9 cellular contexts compared by ENCODE assay signal in the genomic region with DNA sequence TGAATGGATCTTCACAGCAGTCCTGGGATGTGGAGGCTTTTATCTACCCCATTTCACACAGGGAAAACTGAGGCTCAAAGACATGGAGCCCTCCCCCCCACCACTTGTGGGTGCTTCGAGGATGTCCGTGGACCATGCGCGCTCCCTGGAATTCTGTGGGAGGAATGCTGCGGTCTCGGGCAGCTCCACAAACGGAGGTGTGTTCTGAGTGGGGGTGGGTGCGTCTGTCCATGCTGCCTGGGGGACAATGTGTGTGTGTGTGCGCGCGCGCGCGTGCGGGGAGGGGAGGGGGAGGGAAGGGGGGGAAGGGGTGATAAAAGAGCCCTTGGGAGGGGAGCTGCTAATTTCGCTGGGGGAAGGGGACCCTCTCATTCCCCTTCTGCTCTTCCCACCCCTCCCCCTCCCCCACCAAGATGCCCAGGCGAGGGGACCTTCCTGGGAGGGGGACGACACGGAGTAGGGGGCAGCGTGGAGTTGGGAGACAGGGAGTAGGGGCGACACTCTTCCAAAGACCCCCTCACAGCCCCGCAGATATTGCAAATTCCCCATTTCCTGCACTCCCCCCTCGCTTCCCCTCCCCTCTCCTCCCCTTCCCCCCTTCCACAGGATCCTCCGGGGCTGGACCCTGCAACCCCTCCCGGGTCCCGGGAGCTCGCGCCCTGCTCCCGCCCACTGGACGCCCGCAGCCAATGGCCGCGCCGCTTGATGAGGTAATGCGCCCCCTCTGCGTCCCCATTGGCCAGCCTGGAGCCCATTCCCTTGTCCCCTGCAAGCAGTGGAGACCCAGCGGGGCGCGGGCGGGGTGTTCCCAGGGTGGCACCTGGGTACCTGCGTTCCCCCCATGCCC. TPM values are rescaled to one million over a fixed set of nuclear protein-coding genes. Genes with fewer than 3 reads are reported as not detected.
A peak's percentile ranks its signal among the peaks of the same experiment; 100 is the strongest.
DNase-seq lines count a peak whose midpoint lies in the region; ATAC-seq and TF ChIP-seq lines count a peak whose summit lies in the region.
"Had no signal": no experiment of that assay in that cellular context is flagged by ENCODE, and none has a peak within 500 bp of the region (broad histone marks: within the 10 kb centered on the region; RNA-seq: fewer than 3 reads in every experiment).

No MANE protein-coding gene starts in this region.

- WGBS in sigmoid colon, 2 donors = 7 to 16% methylated on average over 41 of the region's 41 CpGs

- POLR2A ChIA-PET in GM10248 (lab: Yijun Ruan, JAX) = no interaction called here

- H3K4me3 Mint-ChIP-seq in effector memory CD8-positive, alpha-beta T cell = no peak overlapping the region

- TF ChIP-seq CTCF in sigmoid colon (IDR thresholded peaks at IDR 0.05) (no peak), GM10248 (IDR thresholded peaks at IDR 0.05; ENCODE audit: control extremely low read depth, extremely low read depth, low read depth, missing control alignments) (no peak)

- no peak overlapping the region for H3K27ac Mint-ChIP-seq in effector memory CD8-positive, alpha-beta T cell

- H3K9me3 ChIP-seq in HUES48 (ENCODE audit: control insufficient read depth, insufficient read depth, low read length) (no peaks in the 10 kb centered on the region), sigmoid colon (no peaks in the 10 kb centered on the region)

- no peak for ATAC-seq in HG02759 (IDR thresholded peaks at IDR 0.05; ENCODE audit: unreplicated experiment)
- no peak for ATAC-seq in effector memory CD8-positive, alpha-beta T cell (replicated peaks)

- H3K4me1 ChIP-seq in HUES48 (ENCODE audit: control insufficient read depth, insufficient read depth, low read length) (no peaks in the 10 kb centered on the region), sigmoid colon (peaks cover 0 to 6% (median 0%) of the 10 kb centered on the region in 4 donors)

- CTCF ChIA-PET in GM10248 (lab: Yijun Ruan, JAX) = no interaction called here

- DNase-seq in C1 segment of cervical spinal cord (lab: John Stamatoyannopoulos, UW) (peak in 8 of 14 donors; percentile 1 to 80 (median 14)), amniotic stem cell (lab: John Stamatoyannopoulos, UW) (peak; percentile 25), left kidney (ENCODE audit: low read depth, low spot score) (peak; percentile 91), sigmoid colon (no peak), GM10248 (ENCODE audit: extremely low spot score) (no peak)
- no peak for DNase-seq in effector memory CD8-positive, alpha-beta T cell

- peaks cover 29 to 32% of the 10 kb centered on the region in 2 donors for H3K27me3 Mint-ChIP-seq in effector memory CD8-positive, alpha-beta T cell

- intact Hi-C loops in sigmoid colon (cut with DNase I) = no loop called here

- no peaks in the 10 kb centered on the region for H3K36me3 ChIP-seq in HUES48 (ENCODE audit: control insufficient read depth, insufficient read depth, low read length)
- no peaks in the 10 kb centered on the region for H3K36me3 ChIP-seq in sigmoid colon

- H3K27me3 ChIP-seq in HUES48 (ENCODE audit: control insufficient read depth, insufficient read depth, low read length) (peaks cover 4% of the 10 kb centered on the region), sigmoid colon (peaks cover 5 to 49% (median 17%) of the 10 kb centered on the region in 3 donors)

- TF ChIP-seq EP300 in sigmoid colon (IDR thresholded peaks at IDR 0.05) = no peak

- H3K4me3 ChIP-seq in HUES48 (ENCODE audit: low read depth, low read length) = peak overlapping the region; percentile 56
- no peak overlapping the region for H3K4me3 ChIP-seq in sigmoid colon

- H3K4me1 Mint-ChIP-seq in effector memory CD8-positive, alpha-beta T cell (ENCODE audit: low read depth in 2 of 2) = no peaks in the 10 kb centered on the region

- peaks cover 3% of the 10 kb centered on the region for H3K36me3 Mint-ChIP-seq in effector memory CD8-positive, alpha-beta T cell (ENCODE audit: insufficient read depth)

- no peaks in the 10 kb centered on the region for H3K9me3 Mint-ChIP-seq in effector memory CD8-positive, alpha-beta T cell

- H3K27ac ChIP-seq in HUES48 (ENCODE audit: low read depth, low read length) = no peak overlapping the region
- no peak overlapping the region for H3K27ac ChIP-seq in sigmoid colon

- TF ChIP-seq POLR2A in sigmoid colon (IDR thresholded peaks at IDR 0.05) = no peak

- no peak overlapping the region for H3K9ac ChIP-seq in HUES48 (ENCODE audit: low read depth, low read length)

RNA-seq across cellular contexts. Expression of gene ZNRF4, which starts 18.9 kb away (rescaled TPM):
- not detected for total RNA-seq in sigmoid colon
- not detected for polyA plus RNA-seq in sigmoid colon
- total RNA-seq: mononuclear cell had no signal

Comparison
In these comparisons a context has a peak if more than half of its experiments do, and no peak if none do; other contexts are left out.
1. DNase-seq: peak in C1 segment of cervical spinal cord (8 of 14), amniotic stem cell (single experiment) and left kidney (single experiment); none in sigmoid colon (single experiment), GM10248 (single experiment) and effector memory CD8-positive, alpha-beta T cell (0 of 3).